Comparison of ENCODE assay signal across 8 cellular contexts in the genomic region with DNA sequence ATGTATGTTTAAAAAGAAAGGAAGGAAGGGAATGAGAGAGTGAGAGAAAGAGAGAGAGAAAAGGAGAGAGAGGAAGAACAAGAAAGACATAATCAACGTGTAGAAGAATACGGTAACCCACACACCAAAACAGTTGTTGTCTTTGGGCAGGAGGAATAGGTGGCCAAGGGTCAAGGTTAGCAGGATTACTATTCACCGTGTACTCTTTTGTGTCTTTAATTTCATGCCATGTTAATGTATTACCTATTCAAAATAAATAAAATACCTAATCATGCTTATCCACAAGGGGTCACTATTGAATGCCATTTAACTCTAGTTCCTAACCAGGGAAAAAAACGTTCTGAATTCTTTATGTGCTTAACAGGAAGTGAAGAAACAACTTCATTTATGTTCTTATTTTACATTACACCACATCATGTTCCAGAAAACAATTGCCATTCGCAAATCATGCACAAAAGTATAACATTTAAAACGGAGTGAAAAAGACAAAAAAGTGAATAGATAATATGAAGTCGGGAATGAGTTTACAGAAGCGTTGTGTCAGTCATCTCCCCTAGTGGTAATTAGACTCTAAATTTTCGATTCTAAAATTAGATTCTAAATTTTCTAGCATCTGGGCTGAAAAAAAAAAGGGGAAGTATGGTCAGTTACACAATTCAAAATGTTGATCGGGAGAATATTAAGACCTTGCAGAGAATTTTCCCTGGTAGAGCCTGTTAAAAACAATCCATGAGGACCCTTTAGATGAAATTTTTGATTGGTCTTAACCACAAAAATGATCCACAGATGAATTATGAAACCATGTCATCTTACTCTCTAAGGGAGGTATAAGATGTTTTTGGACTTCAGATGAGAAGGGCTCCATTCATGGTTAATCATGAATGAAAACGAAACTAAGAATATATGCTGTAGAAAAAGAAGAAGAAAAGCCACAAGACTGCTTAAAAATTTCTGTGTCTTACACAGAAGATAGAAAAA. TPM values are rescaled to one million over a fixed set of nuclear protein-coding genes. Genes with fewer than 3 reads are reported as not detected.
DNase-seq lines count a peak whose midpoint lies in the region; ATAC-seq and TF ChIP-seq lines count a peak whose summit lies in the region.

No MANE protein-coding gene starts in this region.

- H3K27ac Mint-ChIP-seq in activated naive CD4-positive, alpha-beta T cell treated with anti-CD3 and anti-CD28 coated beads, Interleukin-2, amount 50 U/mL, for 24 hours = peak overlapping the region; percentile 94

- H3K9ac ChIP-seq in PC-3 (ENCODE audit: low read length) = peak overlapping the region; percentile 69
- H3K9ac ChIP-seq in subcutaneous abdominal adipose tissue (ENCODE audit: low read length in 5 of 5) = peak overlapping the region; percentile 33 to 85 (median 71)

- peaks cover 14% of the 10 kb centered on the region for H3K4me1 Mint-ChIP-seq in activated naive CD4-positive, alpha-beta T cell treated with anti-CD3 and anti-CD28 coated beads, Interleukin-2, amount 50 U/mL, for 24 hours

- H3K9me3 ChIP-seq in PC-3 (ENCODE audit: low read length) (no peaks in the 10 kb centered on the region), subcutaneous abdominal adipose tissue (ENCODE audit: control insufficient read depth in 5 of 5, low read length in 5 of 5) (no peaks in the 10 kb centered on the region)

- CTCF ChIA-PET in PC-3 (lab: Charles Lee) = interaction anchor here (0.5 to 1.3 kb wide), 5 partner anchors 59 to 96 kb away, joined by 3 to 7 read pairs (median 3); no protein-coding TSS in a partner anchor

- H3K36me3 ChIP-seq in PC-3 (ENCODE audit: low read depth, low read length) (no peaks in the 10 kb centered on the region), subcutaneous abdominal adipose tissue (ENCODE audit: control insufficient read depth in 5 of 5, insufficient read depth in 5 of 5, low read length in 5 of 5) (no peaks in the 10 kb centered on the region)

- H3K36me3 Mint-ChIP-seq in activated naive CD4-positive, alpha-beta T cell treated with anti-CD3 and anti-CD28 coated beads, Interleukin-2, amount 50 U/mL, for 24 hours = no peaks in the 10 kb centered on the region

- TSS peak; percentile 52 for BruUV-seq in PC-3 (replicated peaks; lab: Mats Ljungman, UMichigan)

- H3K4me2 ChIP-seq in PC-3 (ENCODE audit: low read length) = peak overlapping the region; percentile 88

- H4K20me1 ChIP-seq in PC-3 (ENCODE audit: low read length) = no peaks in the 10 kb centered on the region

- peaks cover 29% of the 10 kb centered on the region for H3K4me1 ChIP-seq in PC-3 (ENCODE audit: insufficient read depth, low read length)
- H3K4me1 ChIP-seq in subcutaneous abdominal adipose tissue (ENCODE audit: control insufficient read depth in 5 of 5, insufficient read depth in 5 of 5, low read length in 5 of 5) = peaks cover 0 to 5% (median 3%) of the 10 kb centered on the region in 5 donors

- no peaks in the 10 kb centered on the region for H3F3A ChIP-seq in PC-3 (ENCODE audit: low read length, unreplicated experiment)

- intact Hi-C loops in PC-3 (cut with micrococcal nuclease) = loop anchor here (1.0 to 5.0 kb wide), 9 partner anchors 61 to 486 kb away; no protein-coding TSS in a partner anchor

- DNase-seq in activated naive CD4-positive, alpha-beta T cell (lab: John Stamatoyannopoulos, UW) = no peak
- DNase-seq in HFF-Myc (ENCODE audit: extremely low read depth, low read depth) (peak; percentile 57), LNCaP clone FGC (ENCODE audit: low read depth) (peak; percentile 46), PC-3 (peak; percentile 97), caudate nucleus (lab: John Stamatoyannopoulos, UW) (peak in 2 of 61 donors; percentile 6 to 23), left lobe of liver (ENCODE audit: low spot score) (peak; percentile 59)

- peak overlapping the region; percentile 78 for H2AFZ ChIP-seq in PC-3 (ENCODE audit: low read length)

- H3K9me2 ChIP-seq in PC-3 (replicated peaks; ENCODE audit: low read length) = no peaks in the 10 kb centered on the region

- H3K9me3 Mint-ChIP-seq in activated naive CD4-positive, alpha-beta T cell treated with anti-CD3 and anti-CD28 coated beads, Interleukin-2, amount 50 U/mL, for 24 hours = no peaks in the 10 kb centered on the region

- POLR2A ChIA-PET in PC-3 (lab: Charles Lee; ENCODE audit: unreplicated experiment) = no interaction called here

- peak overlapping the region; percentile 27 for H3K4me3 ChIP-seq in HFF-Myc (replicated peaks; ENCODE audit: low read depth, low read length)
- peak overlapping the region; percentile 53 for H3K4me3 ChIP-seq in LNCaP clone FGC (ENCODE audit: low read depth, low read length)
- H3K4me3 ChIP-seq in PC-3 (ENCODE audit: low read length) = peak overlapping the region; percentile 69
- H3K4me3 ChIP-seq in subcutaneous abdominal adipose tissue (ENCODE audit: low read depth in 1 of 5, low read length in 5 of 5) = peak overlapping the region; percentile 63 to 90 (median 65)

- H3K27me3 ChIP-seq in PC-3 (ENCODE audit: low read length) (no peaks in the 10 kb centered on the region), subcutaneous abdominal adipose tissue (ENCODE audit: control insufficient read depth in 5 of 5, insufficient read depth in 4 of 5, low read length in 5 of 5) (peaks cover 0 to 3% (median 0%) of the 10 kb centered on the region in 5 donors)

- peak overlapping the region; percentile 47 for H3K27ac ChIP-seq in PC-3 (ENCODE audit: low read length)
- H3K27ac ChIP-seq in caudate nucleus (ENCODE audit: low read depth, low read length) = peak overlapping the region; percentile 9
- H3K27ac ChIP-seq in subcutaneous abdominal adipose tissue (ENCODE audit: low read depth, low read length) = peak overlapping the region; percentile 43

- no peaks in the 10 kb centered on the region for H3K27me3 Mint-ChIP-seq in activated naive CD4-positive, alpha-beta T cell treated with anti-CD3 and anti-CD28 coated beads, Interleukin-2, amount 50 U/mL, for 24 hours

- TF ChIP-seq CTCF in HFF-Myc (IDR thresholded peaks at IDR 0.05; ENCODE audit: low read depth, low read length, missing control alignments) (peak; percentile 27), LNCaP clone FGC (IDR thresholded peaks at IDR 0.05; ENCODE audit: control insufficient read depth, extremely low read depth, insufficient read depth) (peak; percentile 55), PC-3 (conservative IDR thresholded peaks at IDR 0.05; ENCODE audit: low read depth, low read length) (peak; percentile 96)

- H3K79me2 ChIP-seq in PC-3 (ENCODE audit: low read length) = no peaks in the 10 kb centered on the region

- peak overlapping the region; percentile 97 for H3K4me3 Mint-ChIP-seq in activated naive CD4-positive, alpha-beta T cell treated with anti-CD3 and anti-CD28 coated beads, Interleukin-2, amount 50 U/mL, for 24 hours

- ATAC-seq in PC-3 (peak; percentile 91), left lobe of liver (peak; percentile 86)

RNA-seq across cellular contexts. Expression of a gene that starts 0.7 kb away (rescaled TPM):
- 0.29 and 1.2 TPM in 2 replicates for total RNA-seq in PC-3 (2014; rRNA removed)
- 37.5 TPM for total RNA-seq in left lobe of liver

RNA-seq across cellular contexts. Expression of a gene that starts 11.9 kb away (rescaled TPM):
- 161 and 201 TPM in 2 replicates for total RNA-seq in PC-3 (2014; rRNA removed)
- 120 TPM for total RNA-seq in left lobe of liver

Comparison
In these comparisons a context has a peak if more than half of its experiments do, and no peak if none do; other contexts are left out.
1. DNase-seq: peak in HFF-Myc (single experiment), LNCaP clone FGC (single experiment), PC-3 (single experiment) and left lobe of liver (single experiment); none in activated naive CD4-positive, alpha-beta T cell (0 of 4).
2. CTCF ChIP-seq: peak in every context shown above with its lines; median percentile 96 in PC-3; 55 in LNCaP clone FGC; 27 in HFF-Myc.
3. RNA of a gene that starts 0.7 kb away (total RNA-seq): 37.5 TPM in left lobe of liver (single experiment); 0.29 to 1.2 TPM in PC-3; every median in the first group is over 10 times any median in the second.
4. Peak in every context shown above with its lines, with median percentiles within 50 percentile points of each other: H3K4me3 ChIP-seq and H3K27ac ChIP-seq.